ENCODE assay signal across 17 cellular contexts in genomic region chr3:79245295-79246138, GRCh38.
"Had no signal": no experiment of that assay in that cellular context is flagged by ENCODE, and none has a peak within 500 bp of the region (broad histone marks: within the 10 kb centered on the region; RNA-seq: fewer than 3 reads in every experiment).

No MANE protein-coding gene starts in this region.

- H3K36me3 Mint-ChIP-seq: immature natural killer cell; memory B cell; stimulated activated naive B cell treated with anti-CD40 and anti-IgM and Interleukin-4, amounts not matched to agents 10 μg/mL and 1 μg/mL and 100 μg/mL, for 72 hours had no signal

- H3K4me1 Mint-ChIP-seq: activated CD4-positive, alpha-beta memory T cell treated with anti-CD3 and anti-CD28 coated beads, Interleukin-2, amount 10 ng/mL, durations not matched to agents 7 days and 5 days; activated CD4-positive, alpha-beta T cell treated with anti-CD3 and anti-CD28 coated beads for 36 hours; immature natural killer cell; memory B cell; stimulated activated naive B cell treated with anti-CD40 and anti-IgM and Interleukin-4, amounts not matched to agents 10 μg/mL and 1 μg/mL and 100 μg/mL, for 72 hours had no signal

- H3K27ac ChIP-seq: body of pancreas, parathyroid adenoma, sigmoid colon, tibial artery had no signal

- H3K27ac Mint-ChIP-seq: activated CD4-positive, alpha-beta memory T cell treated with anti-CD3 and anti-CD28 coated beads, Interleukin-2, amount 10 ng/mL, durations not matched to agents 7 days and 5 days; activated CD4-positive, alpha-beta T cell treated with anti-CD3 and anti-CD28 coated beads for 36 hours; activated naive CD4-positive, alpha-beta T cell treated with anti-CD3 and anti-CD28 coated beads for 36 hours; activated T-cell treated with anti-CD3 and anti-CD28 coated beads, Interleukin-2, amount 50 U/mL, for 24 hours; immature natural killer cell; memory B cell; stimulated activated naive B cell treated with anti-CD40 and anti-IgM and Interleukin-4, amounts not matched to agents 10 μg/mL and 1 μg/mL and 100 μg/mL, for 72 hours; T-helper 2 cell treated with Interferon-gamma antibody and Interleukin-4, amounts not matched to agents 5 μg/mL and 100 μg/mL, for 36 hours had no signal

- H3K9me3 ChIP-seq: body of pancreas had no signal

- H3K4me3 Mint-ChIP-seq: activated CD4-positive, alpha-beta memory T cell treated with anti-CD3 and anti-CD28 coated beads, Interleukin-2, amount 10 ng/mL, durations not matched to agents 7 days and 5 days; activated CD4-positive, alpha-beta T cell treated with anti-CD3 and anti-CD28 coated beads for 36 hours; activated naive CD4-positive, alpha-beta T cell treated with anti-CD3 and anti-CD28 coated beads for 36 hours; activated T-cell treated with anti-CD3 and anti-CD28 coated beads, Interleukin-2, amount 50 U/mL, for 24 hours; immature natural killer cell; memory B cell; stimulated activated naive B cell treated with anti-CD40 and anti-IgM and Interleukin-4, amounts not matched to agents 10 μg/mL and 1 μg/mL and 100 μg/mL, for 72 hours; T-helper 2 cell treated with Interferon-gamma antibody and Interleukin-4, amounts not matched to agents 5 μg/mL and 100 μg/mL, for 36 hours had no signal

- H3K27me3 ChIP-seq: body of pancreas, sigmoid colon, tibial artery had no signal

- H3K4me3 ChIP-seq: body of pancreas, sigmoid colon, tibial artery had no signal

- ATAC-seq: activated CD4-positive, alpha-beta T cell treated with anti-CD3 and anti-CD28 coated beads for 36 hours; body of pancreas; stimulated activated naive B cell treated with anti-CD40 and anti-IgM and Interleukin-4, amounts not matched to agents 10 μg/mL and 1 μg/mL and 100 μg/mL, for 72 hours had no signal

- H3K4me1 ChIP-seq: body of pancreas, parathyroid adenoma had no signal

- H3K36me3 ChIP-seq: sigmoid colon, tibial artery had no signal

- H3K27me3 Mint-ChIP-seq: activated CD4-positive, alpha-beta memory T cell treated with anti-CD3 and anti-CD28 coated beads, Interleukin-2, amount 10 ng/mL, durations not matched to agents 7 days and 5 days; activated CD4-positive, alpha-beta T cell treated with anti-CD3 and anti-CD28 coated beads for 36 hours; activated T-cell treated with anti-CD3 and anti-CD28 coated beads, Interleukin-2, amount 50 U/mL, for 24 hours; memory B cell; stimulated activated naive B cell treated with anti-CD40 and anti-IgM and Interleukin-4, amounts not matched to agents 10 μg/mL and 1 μg/mL and 100 μg/mL, for 72 hours had no signal

- H3K9ac ChIP-seq: parathyroid adenoma had no signal

- DNase-seq: activated CD4-positive, alpha-beta memory T cell treated with anti-CD3 and anti-CD28 coated beads, Interleukin-2, amount 10 ng/mL, durations not matched to agents 7 days and 5 days; activated CD4-positive, alpha-beta T cell treated with anti-CD3 and anti-CD28 coated beads for 36 hours; activated naive CD4-positive, alpha-beta T cell treated with anti-CD3 and anti-CD28 coated beads for 36 hours; activated T-cell treated with anti-CD3 and anti-CD28 coated beads, Interleukin-2, amount 50 U/mL, for 24 hours; body of pancreas; dermis blood vessel endothelial cell; effector memory CD4-positive, alpha-beta T cell; foreskin melanocyte; hypothalamus; immature natural killer cell; kidney glomerular epithelial cell; sigmoid colon; stimulated activated naive B cell treated with anti-CD40 and anti-IgM and Interleukin-4, amounts not matched to agents 10 μg/mL and 1 μg/mL and 100 μg/mL, for 72 hours; tibial artery had no signal
